23 cellular contexts compared by ENCODE assay signal in genomic region chr22:19350947-19351346, GRCh38. TPM values are rescaled to one million over a fixed set of nuclear protein-coding genes. Genes with fewer than 3 reads are reported as not detected.
DNase-seq lines count a peak whose midpoint lies in the region; ATAC-seq and TF ChIP-seq lines count a peak whose summit lies in the region.
"Had no signal": no experiment of that assay in that cellular context is flagged by ENCODE, and none has a peak within 500 bp of the region (broad histone marks: within the 10 kb centered on the region; RNA-seq: fewer than 3 reads in every experiment).

No MANE protein-coding gene starts in this region.

- DNase-seq in activated T-cell treated with anti-CD3 and anti-CD28 coated beads, Interleukin-2, amount 50 U/mL, for 72 hours: no peak
- no peak for DNase-seq in activated T-cell treated with anti-CD3 and anti-CD28 coated beads, Interleukin-2, amount 50 U/mL, for 48 hours
- peak in 1 of 7 experiments; percentile 19 for DNase-seq in CD8-positive, alpha-beta T cell
- DNase-seq in left lobe of liver (ENCODE audit: low spot score): peak; percentile 36
- no peak for DNase-seq in stimulated activated effector memory CD8-positive, alpha-beta T cell treated with anti-CD3 and anti-CD28 coated beads, Interleukin-12 subunit alpha, Interleukin-12 subunit beta, amount 100 ng/mL, for 72 hours (ENCODE audit: low spot score in 2 of 2)
- no peak for DNase-seq in dermis blood vessel endothelial cell
- DNase-seq: 8988T, ACHN, BE2C, DMS153, DND-41, HCEC 1CT, NCI-H1048, NCI-H1417, NCI-H1694, NCI-H2029 treated with DMSO at 0.1 percent for 48 hours, NCI-H446 treated with DMSO at 0.1 percent for 48 hours, NCI-H526, PC-9, Right ventricle myocardium superior had no signal

- no peaks in the 10 kb centered on the region for H3K27me3 Mint-ChIP-seq in activated T-cell treated with anti-CD3 and anti-CD28 coated beads, Interleukin-2, amount 50 U/mL, for 72 hours (ENCODE audit: low read depth)
- H3K27me3 Mint-ChIP-seq in CD8-positive, alpha-beta T cell (ENCODE audit: low read depth): no peaks in the 10 kb centered on the region
- H3K27me3 Mint-ChIP-seq: IgD-negative memory B cell had no signal

- H3K36me3 ChIP-seq in CD8-positive, alpha-beta T cell (ENCODE audit: insufficient read depth, low read length): peaks cover 42% of the 10 kb centered on the region

- peaks cover 6 to 22% of the 10 kb centered on the region in 2 donors for H3K36me3 Mint-ChIP-seq in activated T-cell treated with anti-CD3 and anti-CD28 coated beads, Interleukin-2, amount 50 U/mL, for 72 hours (ENCODE audit: insufficient read depth in 2 of 2)
- peaks cover 87% of the 10 kb centered on the region for H3K36me3 Mint-ChIP-seq in CD8-positive, alpha-beta T cell
- H3K36me3 Mint-ChIP-seq in stimulated activated effector memory CD8-positive, alpha-beta T cell treated with anti-CD3 and anti-CD28 coated beads, Interleukin-12 subunit alpha, Interleukin-12 subunit beta, amount 100 ng/mL, for 72 hours: peaks cover 82% of the 10 kb centered on the region

- CTCF ChIA-PET in CD8-positive, alpha-beta T cell (lab: Charles Lee): no interaction called here

- no peak for ATAC-seq in activated T-cell treated with anti-CD3 and anti-CD28 coated beads, Interleukin-2, amount 50 U/mL, for 72 hours (replicated peaks in 1 of 2)
- no peak for ATAC-seq in CD8-positive, alpha-beta T cell
- no peak for ATAC-seq in left lobe of liver
- ATAC-seq in stimulated activated effector memory CD8-positive, alpha-beta T cell treated with anti-CD3 and anti-CD28 coated beads, Interleukin-12 subunit alpha, Interleukin-12 subunit beta, amount 100 ng/mL, for 72 hours: no peak
- ATAC-seq in HG02678 (IDR thresholded peaks at IDR 0.05; ENCODE audit: unreplicated experiment): no peak

- intact Hi-C loops in CD8-positive, alpha-beta T cell (cut with DNase I, micrococcal nuclease): no loop called here

- no peak overlapping the region for H3K27ac ChIP-seq in CD8-positive, alpha-beta T cell (ENCODE audit: low read depth, low read length)
- H3K27ac ChIP-seq: PC-9 had no signal

- H3K9me3 Mint-ChIP-seq in activated T-cell treated with anti-CD3 and anti-CD28 coated beads, Interleukin-2, amount 50 U/mL, for 72 hours: no peaks in the 10 kb centered on the region
- H3K9me3 Mint-ChIP-seq in CD8-positive, alpha-beta T cell: no peaks in the 10 kb centered on the region
- H3K9me3 Mint-ChIP-seq in stimulated activated effector memory CD8-positive, alpha-beta T cell treated with anti-CD3 and anti-CD28 coated beads, Interleukin-12 subunit alpha, Interleukin-12 subunit beta, amount 100 ng/mL, for 72 hours: no peaks in the 10 kb centered on the region
- H3K9me3 Mint-ChIP-seq: CD14-positive monocyte, IgD-negative memory B cell had no signal

- H3K27me3 ChIP-seq in CD8-positive, alpha-beta T cell (ENCODE audit: insufficient read depth, low read length): no peaks in the 10 kb centered on the region
- H3K27me3 ChIP-seq: BE2C had no signal

- POLR2A ChIA-PET in CD8-positive, alpha-beta T cell (lab: Charles Lee): no interaction called here

- no peaks in the 10 kb centered on the region for H3K4me1 ChIP-seq in CD8-positive, alpha-beta T cell (ENCODE audit: insufficient read depth, low read length)
- H3K4me1 ChIP-seq: BE2C had no signal

- H3K4me3 ChIP-seq in CD8-positive, alpha-beta T cell (ENCODE audit: low read depth, low read length): no peak overlapping the region
- H3K4me3 ChIP-seq: PC-9 had no signal

- no peak overlapping the region for H3K4me3 Mint-ChIP-seq in activated T-cell treated with anti-CD3 and anti-CD28 coated beads, Interleukin-2, amount 50 U/mL, for 72 hours
- H3K4me3 Mint-ChIP-seq in CD8-positive, alpha-beta T cell: no peak overlapping the region
- no peak overlapping the region for H3K4me3 Mint-ChIP-seq in stimulated activated effector memory CD8-positive, alpha-beta T cell treated with anti-CD3 and anti-CD28 coated beads, Interleukin-12 subunit alpha, Interleukin-12 subunit beta, amount 100 ng/mL, for 72 hours
- H3K4me3 Mint-ChIP-seq: CD14-positive monocyte, IgD-negative memory B cell had no signal

- H3K9me3 ChIP-seq in CD8-positive, alpha-beta T cell (ENCODE audit: low read length): no peaks in the 10 kb centered on the region
- H3K9me3 ChIP-seq: BE2C had no signal

- H3K4me1 Mint-ChIP-seq in activated T-cell treated with anti-CD3 and anti-CD28 coated beads, Interleukin-2, amount 50 U/mL, for 72 hours (ENCODE audit: low read depth): no peaks in the 10 kb centered on the region
- H3K4me1 Mint-ChIP-seq in CD8-positive, alpha-beta T cell (ENCODE audit: low read depth): no peaks in the 10 kb centered on the region
- no peaks in the 10 kb centered on the region for H3K4me1 Mint-ChIP-seq in stimulated activated effector memory CD8-positive, alpha-beta T cell treated with anti-CD3 and anti-CD28 coated beads, Interleukin-12 subunit alpha, Interleukin-12 subunit beta, amount 100 ng/mL, for 72 hours
- H3K4me1 Mint-ChIP-seq: CD14-positive monocyte had no signal

- no peak for TF ChIP-seq CTCF in CD8-positive, alpha-beta T cell (IDR thresholded peaks at IDR 0.05)

- peak overlapping the region; percentile 36 for H3K27ac Mint-ChIP-seq in activated T-cell treated with anti-CD3 and anti-CD28 coated beads, Interleukin-2, amount 50 U/mL, for 72 hours
- H3K27ac Mint-ChIP-seq in CD8-positive, alpha-beta T cell: peak overlapping the region; percentile 50
- peak overlapping the region; percentile 19 for H3K27ac Mint-ChIP-seq in stimulated activated effector memory CD8-positive, alpha-beta T cell treated with anti-CD3 and anti-CD28 coated beads, Interleukin-12 subunit alpha, Interleukin-12 subunit beta, amount 100 ng/mL, for 72 hours

RNA-seq across cellular contexts. Expression of gene CLTCL1, which starts 59.4 kb away (rescaled TPM):
- total RNA-seq in activated T-cell treated with anti-CD3 and anti-CD28 coated beads, Interleukin-2, amount 50 U/mL, for 72 hours: 1 to 10 TPM in 1 of 2 donors, under 1 TPM in 1; 0.99 to 2.1 TPM
- total RNA-seq in CD8-positive, alpha-beta T cell: under 1 TPM; 0.43 to 0.69 TPM
- total RNA-seq in left lobe of liver (4.5 TPM), dermis blood vessel endothelial cell (4.2 and 4.9 TPM in 2 replicates)
